24 cellular contexts compared by ENCODE assay signal in genomic region chr4:186958951-186959350, GRCh38.
DNase-seq lines count a peak whose midpoint lies in the region; ATAC-seq, FAIRE-seq and TF ChIP-seq lines count a peak whose summit lies in the region.
"Had no signal": no experiment of that assay in that cellular context is flagged by ENCODE, and none has a peak within 500 bp of the region (broad histone marks: within the 10 kb centered on the region; RNA-seq: fewer than 3 reads in every experiment).

No MANE protein-coding gene starts in this region.

- H4K91ac ChIP-seq in neuronal stem cell (ENCODE audit: low read depth, low read length, poor library complexity): no peak overlapping the region

- H3K4me2 ChIP-seq in neuronal stem cell (ENCODE audit: insufficient read depth, low read length, poor library complexity, severe bottlenecking): no peak overlapping the region
- H3K4me2 ChIP-seq: A549; BLaER1 treated with 17β-estradiol and CSF1 and Interleukin-3, amounts not matched to agents 10 nM and 100 nM had no signal

- no peak overlapping the region for H3K27ac ChIP-seq in neuronal stem cell (replicated peaks; ENCODE audit: low read length)
- H3K27ac ChIP-seq: A549; BLaER1 treated with 17β-estradiol and CSF1 and Interleukin-3, amounts not matched to agents 10 nM and 100 nM had no signal

- peak overlapping the region; percentile 73 for H2BK12ac ChIP-seq in neuronal stem cell (ENCODE audit: low read length)

- no CpG with 5 or more reads among the region's 8 CpGs for WGBS in neuronal stem cell (ENCODE audit: extremely low coverage in 2 of 2, insufficient read length in 2 of 2, insufficient replicate concordance in 1 of 2), 2 donors

- no peak overlapping the region for H2BK5ac ChIP-seq in neuronal stem cell (ENCODE audit: low read length)

- H3K79me1 ChIP-seq in neuronal stem cell (ENCODE audit: low read depth, low read length): no peaks in the 10 kb centered on the region

- no peak overlapping the region for H2AK5ac ChIP-seq in neuronal stem cell (ENCODE audit: low read depth, low read length)

- H3K36me3 ChIP-seq in neuronal stem cell (replicated peaks in 1 of 2; ENCODE audit: control insufficient read depth in 2 of 2, insufficient read depth in 2 of 2, low read length in 2 of 2): no peaks in the 10 kb centered on the region
- H3K36me3 ChIP-seq: BE2C; BLaER1 treated with 17β-estradiol and CSF1 and Interleukin-3, amounts not matched to agents 10 nM and 100 nM; HAP-1 had no signal

- H4K8ac ChIP-seq in neuronal stem cell (ENCODE audit: low read depth, low read length): no peak overlapping the region

- ATAC-seq in GM18907 (IDR thresholded peaks at IDR 0.05; ENCODE audit: unreplicated experiment): no peak
- ATAC-seq in stimulated activated effector memory CD8-positive, alpha-beta T cell treated with anti-CD3 and anti-CD28 coated beads, Interleukin-12 subunit alpha, Interleukin-12 subunit beta, amount 100 ng/mL, for 72 hours: no peak
- ATAC-seq: A549 had no signal

- H3K4me3 Mint-ChIP-seq in stimulated activated effector memory CD8-positive, alpha-beta T cell treated with anti-CD3 and anti-CD28 coated beads, Interleukin-12 subunit alpha, Interleukin-12 subunit beta, amount 100 ng/mL, for 72 hours: no peak overlapping the region
- H3K4me3 Mint-ChIP-seq: CD14-positive monocyte; CD4-positive, alpha-beta T cell; CD8-positive, alpha-beta memory T cell; HFFc6 had no signal

- H3K27me3 ChIP-seq in neuronal stem cell (ENCODE audit: control insufficient read depth in 3 of 3, insufficient read depth in 3 of 3, low read depth in 1 of 3, low read length in 3 of 3): no peaks in the 10 kb centered on the region
- H3K27me3 ChIP-seq: BE2C; BLaER1 treated with 17β-estradiol and CSF1 and Interleukin-3, amounts not matched to agents 10 nM and 100 nM had no signal

- H3K4ac ChIP-seq in neuronal stem cell (ENCODE audit: low read length): no peak overlapping the region

- no peaks in the 10 kb centered on the region for H3K4me1 Mint-ChIP-seq in stimulated activated effector memory CD8-positive, alpha-beta T cell treated with anti-CD3 and anti-CD28 coated beads, Interleukin-12 subunit alpha, Interleukin-12 subunit beta, amount 100 ng/mL, for 72 hours
- H3K4me1 Mint-ChIP-seq: CD14-positive monocyte; CD8-positive, alpha-beta memory T cell had no signal

- no peaks in the 10 kb centered on the region for H3K9me3 Mint-ChIP-seq in stimulated activated effector memory CD8-positive, alpha-beta T cell treated with anti-CD3 and anti-CD28 coated beads, Interleukin-12 subunit alpha, Interleukin-12 subunit beta, amount 100 ng/mL, for 72 hours
- H3K9me3 Mint-ChIP-seq: CD4-positive, alpha-beta T cell; HFFc6 had no signal

- in situ Hi-C loops in G401 (cut with HindIII; ENCODE audit: low sequenced_read_pairs): no loop called here

- H2AFZ ChIP-seq in neuronal stem cell (ENCODE audit: low read length): no peak overlapping the region

- H3K9me3 ChIP-seq in neuronal stem cell (replicated peaks in 1 of 2; ENCODE audit: control insufficient read depth in 2 of 2, insufficient read depth in 1 of 2, low read depth in 1 of 2, low read length in 2 of 2): no peaks in the 10 kb centered on the region
- H3K9me3 ChIP-seq: A549, BE2C, HAP-1 had no signal

- no peak overlapping the region for H3K4me3 ChIP-seq in neuronal stem cell (ENCODE audit: low read length in 2 of 2)
- H3K4me3 ChIP-seq: A549; BLaER1 treated with 17β-estradiol and CSF1 and Interleukin-3, amounts not matched to agents 10 nM and 100 nM; HAP-1 had no signal

- H3K9ac ChIP-seq in neuronal stem cell (ENCODE audit: low read depth, low read length, poor library complexity): no peak overlapping the region
- H3K9ac ChIP-seq: BLaER1 treated with 17β-estradiol and CSF1 and Interleukin-3, amounts not matched to agents 10 nM and 100 nM had no signal

- H2BK15ac ChIP-seq in neuronal stem cell (ENCODE audit: low read length): no peak overlapping the region

- peaks cover 0 to 2% of the 10 kb centered on the region in 2 donors for H3K4me1 ChIP-seq in neuronal stem cell (ENCODE audit: control insufficient read depth in 2 of 2, insufficient read depth in 1 of 2, low read depth in 1 of 2, low read length in 2 of 2)
- H3K4me1 ChIP-seq: A549; BE2C; BLaER1 treated with 17β-estradiol and CSF1 and Interleukin-3, amounts not matched to agents 10 nM and 100 nM; HAP-1 had no signal

- no peak overlapping the region for H2BK120ac ChIP-seq in neuronal stem cell (ENCODE audit: low read depth, low read length)

- H3K18ac ChIP-seq in neuronal stem cell (ENCODE audit: low read length): no peak overlapping the region

- H3K14ac ChIP-seq in neuronal stem cell (ENCODE audit: low read length): no peak overlapping the region

- FAIRE-seq in GM12892 (lab: Jason Lieb, UNC): no peak
- FAIRE-seq: A549, D721Med, G401.6, H54 had no signal

- DNase-seq in G401 (ENCODE audit: low spot score) (peak; percentile 81), cerebellar cortex (ENCODE audit: low spot score) (peak; percentile 79), kidney tubule cell (ENCODE audit: low spot score) (peak; percentile 66), neuronal stem cell (ENCODE audit: low spot score) (no peak), GM12892 (ENCODE audit: insufficient read length) (no peak)
- no peak for DNase-seq in stimulated activated effector memory CD8-positive, alpha-beta T cell treated with anti-CD3 and anti-CD28 coated beads, Interleukin-12 subunit alpha, Interleukin-12 subunit beta, amount 100 ng/mL, for 72 hours (ENCODE audit: low spot score in 2 of 2)
- DNase-seq: 8988T; ACHN; AML-193; BE2C; CD4-positive, alpha-beta T cell; CD8-positive, alpha-beta memory T cell; DMS 273 treated with DMSO at 0.1 percent for 48 hours; DMS79; GOT3; HFFc6 had no signal

- no peaks in the 10 kb centered on the region for H3K36me3 Mint-ChIP-seq in stimulated activated effector memory CD8-positive, alpha-beta T cell treated with anti-CD3 and anti-CD28 coated beads, Interleukin-12 subunit alpha, Interleukin-12 subunit beta, amount 100 ng/mL, for 72 hours
- H3K36me3 Mint-ChIP-seq: CD14-positive monocyte; CD8-positive, alpha-beta memory T cell had no signal

- no peak overlapping the region for H3K27ac Mint-ChIP-seq in stimulated activated effector memory CD8-positive, alpha-beta T cell treated with anti-CD3 and anti-CD28 coated beads, Interleukin-12 subunit alpha, Interleukin-12 subunit beta, amount 100 ng/mL, for 72 hours
- H3K27ac Mint-ChIP-seq: CD14-positive monocyte; CD4-positive, alpha-beta T cell; CD8-positive, alpha-beta memory T cell; HFFc6 had no signal

- H3K23ac ChIP-seq in neuronal stem cell (ENCODE audit: low read depth, low read length, poor library complexity): no peak overlapping the region

- no peak for TF ChIP-seq POLR2A in GM12892 (IDR thresholded peaks at IDR 0.05; ENCODE audit: low read depth, low read length)

Comparison
In these comparisons a context has a peak if more than half of its experiments do, and no peak if none do; other contexts are left out.
1. DNase-seq: peak in G401 (single experiment), cerebellar cortex (single experiment) and kidney tubule cell (single experiment); none in neuronal stem cell (single experiment), stimulated activated effector memory CD8-positive, alpha-beta T cell treated with anti-CD3 and anti-CD28 coated beads, Interleukin-12 subunit alpha, Interleukin-12 subunit beta, amount 100 ng/mL, for 72 hours (0 of 2) and GM12892 (single experiment).